In genomic region chr6:111566873-111567517, GRCh38 we compare ENCODE assay signal across 9 cellular contexts. TPM values are rescaled to one million over a fixed set of nuclear protein-coding genes. Genes with fewer than 3 reads are reported as not detected.
DNase-seq lines count a peak whose midpoint lies in the region; ATAC-seq lines count a peak whose summit lies in the region.
"Had no signal": no experiment of that assay in that cellular context is flagged by ENCODE, and none has a peak within 500 bp of the region (broad histone marks: within the 10 kb centered on the region; RNA-seq: fewer than 3 reads in every experiment).

No MANE protein-coding gene starts in this region.

- no peaks in the 10 kb centered on the region for H3K9me3 ChIP-seq in CD4-positive, CD25-positive, alpha-beta regulatory T cell (ENCODE audit: control insufficient read depth in 2 of 2, low read length in 2 of 2)
- no peaks in the 10 kb centered on the region for H3K9me3 ChIP-seq in mesenchymal stem cell (ENCODE audit: control insufficient read depth, low read length)
- H3K9me3 ChIP-seq in aorta (ENCODE audit: control insufficient read depth, low read length) = no peaks in the 10 kb centered on the region

- H3K36me3 ChIP-seq in CD4-positive, CD25-positive, alpha-beta regulatory T cell (ENCODE audit: control insufficient read depth, insufficient read depth, low read length) = peaks cover 58% of the 10 kb centered on the region
- peaks cover 33 to 91% of the 10 kb centered on the region in 2 experiments for H3K36me3 ChIP-seq in mesenchymal stem cell (ENCODE audit: control insufficient read depth in 1 of 2, insufficient read depth in 2 of 2, low read depth in 1 of 2, low read length in 2 of 2)
- H3K36me3 ChIP-seq in aorta (ENCODE audit: control insufficient read depth in 1 of 2, insufficient read depth in 2 of 2, low read length in 1 of 2) = peaks cover 0 to under 1% of the 10 kb centered on the region in 2 donors

- peak overlapping the region; percentile 0 for H4K91ac ChIP-seq in mesenchymal stem cell (ENCODE audit: low read length)

- H3K4me1 ChIP-seq in CD4-positive, CD25-positive, alpha-beta regulatory T cell (ENCODE audit: control insufficient read depth, insufficient read depth, low read length, poor library complexity, severe bottlenecking) = peaks cover 18% of the 10 kb centered on the region
- H3K4me1 ChIP-seq in mesenchymal stem cell (ENCODE audit: control insufficient read depth, insufficient read depth, low read depth, low read length) (peaks cover 13% of the 10 kb centered on the region), aorta (ENCODE audit: control insufficient read depth in 1 of 2, insufficient read depth in 2 of 2, low read length in 2 of 2) (peaks cover 4 to 6% of the 10 kb centered on the region in 2 donors)

- H3K9me3 Mint-ChIP-seq in CD4-positive, CD25-positive, alpha-beta regulatory T cell = no peaks in the 10 kb centered on the region

- H3K4ac ChIP-seq in mesenchymal stem cell (ENCODE audit: low read depth in 1 of 2, low read length in 2 of 2) = peak overlapping the region in 1 of 2 experiments; percentile 62

- H3K4me2 ChIP-seq in mesenchymal stem cell (ENCODE audit: low read length, poor library complexity, severe bottlenecking) = no peak overlapping the region

- peak overlapping the region; percentile 88 to 92 (median 92) for H3K27ac Mint-ChIP-seq in CD4-positive, CD25-positive, alpha-beta regulatory T cell

- peak overlapping the region in 1 of 2 experiments; percentile 72 for H3K14ac ChIP-seq in mesenchymal stem cell (ENCODE audit: low read length in 2 of 2)

- peaks cover 23% of the 10 kb centered on the region for H3K79me1 ChIP-seq in mesenchymal stem cell (replicated peaks; ENCODE audit: low read length, poor library complexity, severe bottlenecking)

- ATAC-seq in CD4-positive, CD25-positive, alpha-beta regulatory T cell (ENCODE audit: low read depth in 2 of 2) = peak; percentile 33 to 44
- peak; percentile 21 for ATAC-seq in aorta (ENCODE audit: low FRiP score)
- ATAC-seq in GM18873 (IDR thresholded peaks at IDR 0.05; ENCODE audit: low FRiP score, unreplicated experiment) = no peak
- no peak for ATAC-seq in GM19395 (IDR thresholded peaks at IDR 0.05; ENCODE audit: unreplicated experiment)
- ATAC-seq in HG02938 (IDR thresholded peaks at IDR 0.05; ENCODE audit: unreplicated experiment) = no peak

- peaks cover 52% of the 10 kb centered on the region for H3K36me3 Mint-ChIP-seq in CD4-positive, CD25-positive, alpha-beta regulatory T cell

- no peak overlapping the region for H2AFZ ChIP-seq in mesenchymal stem cell (ENCODE audit: low read depth, low read length)

- peak overlapping the region; percentile 42 for H3K27ac ChIP-seq in CD4-positive, CD25-positive, alpha-beta regulatory T cell (ENCODE audit: insufficient read depth, low read length, poor library complexity, severe bottlenecking)
- H3K27ac ChIP-seq in mesenchymal stem cell (ENCODE audit: low read length, poor library complexity, severe bottlenecking) (no peak overlapping the region), aorta (ENCODE audit: low read depth in 1 of 2, low read length in 2 of 2) (peak overlapping the region in 1 of 2 donors; percentile 17)

- peak overlapping the region in 3 of 4 donors; percentile 59 to 76 (median 67) for H3K4me3 Mint-ChIP-seq in CD4-positive, CD25-positive, alpha-beta regulatory T cell

- H3K27me3 Mint-ChIP-seq in CD4-positive, CD25-positive, alpha-beta regulatory T cell = no peaks in the 10 kb centered on the region

- no peaks in the 10 kb centered on the region for H3K27me3 ChIP-seq in CD4-positive, CD25-positive, alpha-beta regulatory T cell (ENCODE audit: control insufficient read depth, insufficient read depth, low read length)
- H3K27me3 ChIP-seq in mesenchymal stem cell (ENCODE audit: control insufficient read depth in 1 of 2, insufficient read depth in 1 of 2, low read length in 2 of 2) (no peaks in the 10 kb centered on the region), aorta (ENCODE audit: control insufficient read depth in 1 of 2, insufficient read depth in 2 of 2, low read length in 1 of 2) (no peaks in the 10 kb centered on the region)

- H3K9ac ChIP-seq in mesenchymal stem cell (ENCODE audit: low read length) = peak overlapping the region; percentile 79

- H2AK5ac ChIP-seq in mesenchymal stem cell (ENCODE audit: low read length, severe bottlenecking) = no peak overlapping the region

- H3K18ac ChIP-seq in mesenchymal stem cell (ENCODE audit: low read depth in 1 of 2, low read length in 2 of 2) = peak overlapping the region; percentile 6 to 64

- H3K4me1 Mint-ChIP-seq in CD4-positive, CD25-positive, alpha-beta regulatory T cell = peaks cover 24 to 40% (median 31%) of the 10 kb centered on the region in 4 donors

- H3K23ac ChIP-seq in mesenchymal stem cell (ENCODE audit: low read length in 2 of 2) = no peak overlapping the region

- H4K8ac ChIP-seq in mesenchymal stem cell (ENCODE audit: low read length) = no peak overlapping the region

- no peak overlapping the region for H2BK15ac ChIP-seq in mesenchymal stem cell (ENCODE audit: low read depth, poor library complexity, severe bottlenecking)

- H2BK5ac ChIP-seq in mesenchymal stem cell (ENCODE audit: low read depth, low read length, poor library complexity, severe bottlenecking) = no peak overlapping the region

- no peak overlapping the region for H2BK120ac ChIP-seq in mesenchymal stem cell (ENCODE audit: low read depth, low read length)

- peak overlapping the region; percentile 28 to 67 for H2BK12ac ChIP-seq in mesenchymal stem cell (ENCODE audit: low read length in 2 of 2)

- intact Hi-C loops in aorta (cut with DNase I) = no loop called here

- peak in 1 of 3 donors; percentile 44 for DNase-seq in CD4-positive, CD25-positive, alpha-beta regulatory T cell
- DNase-seq in NCI-H1417 treated with DMSO at 0.1 percent for 48 hours (lab: John Stamatoyannopoulos, UW) = peak; percentile 42
- peak; percentile 21 for DNase-seq in activated naive CD4-positive, alpha-beta T cell treated with anti-CD3 and anti-CD28 coated beads, Interleukin-2, amount 50 U/mL, for 16 hours
- DNase-seq in mesenchymal stem cell = no peak
- DNase-seq in aorta = no peak

- peak overlapping the region; percentile 15 for H3K4me3 ChIP-seq in CD4-positive, CD25-positive, alpha-beta regulatory T cell (ENCODE audit: low read depth, low read length)
- H3K4me3 ChIP-seq in mesenchymal stem cell (ENCODE audit: insufficient read depth in 1 of 2, low read depth in 1 of 2, low read length in 2 of 2) = no peak overlapping the region
- H3K4me3 ChIP-seq in aorta (ENCODE audit: low read length in 2 of 2) = no peak overlapping the region
- H3K4me3 ChIP-seq: GM12878 had no signal

- WGBS in mesenchymal stem cell = 71% methylated on average over 18 of the region's 19 CpGs
- WGBS in aorta, 2 donors = 35 to 50% methylated on average over 19 of the region's 19 CpGs

RNA-seq across cellular contexts. Expression of gene TRAF3IP2, which starts 38.7 kb away (rescaled TPM):
- total RNA-seq in CD4-positive, CD25-positive, alpha-beta regulatory T cell = 28.7 TPM
- polyA plus RNA-seq in CD4-positive, CD25-positive, alpha-beta regulatory T cell = 10 to 100 TPM; 20.7 to 30.1 (median 25.2) TPM
- 12.5 TPM for polyA plus RNA-seq in mesenchymal stem cell (2013, experiment 1 of 2)
- polyA plus RNA-seq in mesenchymal stem cell (2013, experiment 2 of 2) = 13.1 TPM
- total RNA-seq in aorta = 10 to 100 TPM; 24.7 to 39.0 TPM
- 10 to 100 TPM; 12.0 to 12.2 TPM for polyA plus RNA-seq in aorta

Comparison
In these comparisons a context has a peak if more than half of its experiments do, and no peak if none do; other contexts are left out.
1. ATAC-seq: peak in CD4-positive, CD25-positive, alpha-beta regulatory T cell (2 of 2) and aorta (single experiment); none in GM18873 (single experiment), GM19395 (single experiment) and HG02938 (single experiment).
2. DNase-seq: peak in NCI-H1417 treated with DMSO at 0.1 percent for 48 hours (single experiment) and activated naive CD4-positive, alpha-beta T cell treated with anti-CD3 and anti-CD28 coated beads, Interleukin-2, amount 50 U/mL, for 16 hours (single experiment); none in mesenchymal stem cell (single experiment) and aorta (0 of 2).